Comparison of ENCODE assay signal across 15 cellular contexts in the genomic region with DNA sequence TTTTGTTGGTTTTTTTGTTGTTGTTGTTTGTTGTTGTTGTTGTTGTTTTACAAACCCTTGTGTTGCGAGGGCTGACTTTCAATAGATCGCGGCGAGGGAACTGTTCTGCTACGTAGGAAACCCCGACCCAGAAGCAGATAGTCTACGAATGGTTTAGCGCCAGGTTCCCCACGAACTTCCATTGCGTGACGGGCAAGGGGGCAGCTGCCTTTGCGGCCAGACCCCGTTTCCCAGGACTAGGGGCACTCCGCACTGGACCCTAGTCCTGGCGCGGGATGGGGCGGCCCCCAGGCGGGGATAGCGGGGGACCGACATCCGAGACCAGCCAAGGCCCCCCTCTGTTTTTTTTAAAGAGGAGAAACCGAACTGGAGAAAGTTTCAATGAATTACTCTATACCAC.
DNase-seq lines count a peak whose midpoint lies in the region; ATAC-seq and TF ChIP-seq lines count a peak whose summit lies in the region.
"Had no signal": no experiment of that assay in that cellular context is flagged by ENCODE, and none has a peak within 500 bp of the region (broad histone marks: within the 10 kb centered on the region; RNA-seq: fewer than 3 reads in every experiment).

No MANE protein-coding gene starts in this region.

- no peak overlapping the region for H3K4me2 ChIP-seq in H9 (ENCODE audit: insufficient read depth, insufficient read length, low read length)
- H3K4me2 ChIP-seq in neuronal stem cell (ENCODE audit: insufficient read depth, low read length, poor library complexity, severe bottlenecking): no peak overlapping the region

- H4K91ac ChIP-seq in H9 (ENCODE audit: insufficient read length, low read depth, low read length) (no peak overlapping the region), neuronal stem cell (ENCODE audit: low read depth, low read length, poor library complexity) (no peak overlapping the region)

- no peak overlapping the region for H4K5ac ChIP-seq in H9 (ENCODE audit: insufficient read length, low read depth, low read length)

- H3K27me3 Mint-ChIP-seq in H9 (ENCODE audit: low read depth): no peaks in the 10 kb centered on the region
- H3K27me3 Mint-ChIP-seq: CD4-positive, alpha-beta memory T cell had no signal

- no peak for DNase-seq in H9
- DNase-seq in coronary artery (ENCODE audit: low spot score): peak; percentile 57
- DNase-seq in neuronal stem cell (ENCODE audit: low spot score): no peak
- DNase-seq in stimulated activated CD4-positive, alpha-beta T cell treated with anti-CD3 and anti-CD28 coated beads, Interleukin-2, amount 100 ng/mL, for 24 hours: no peak
- DNase-seq in heart left ventricle: no peak
- DNase-seq in UCSD-AML1 (lab: John Stamatoyannopoulos, UW; ENCODE audit: unreplicated experiment): no peak
- no peak for DNase-seq in head of caudate nucleus
- DNase-seq: C1 segment of cervical spinal cord, Calu3, COR-L47, DMS79 treated with DMSO at 0.1 percent for 48 hours, GM23248, HCEC 1CT had no signal

- H3K79me1 ChIP-seq in H9 (ENCODE audit: insufficient read depth, low read depth, low read length, poor library complexity, severe bottlenecking) (no peaks in the 10 kb centered on the region), neuronal stem cell (ENCODE audit: low read depth, low read length) (no peaks in the 10 kb centered on the region)

- no peak for TF ChIP-seq CTCF in H9 (conservative IDR thresholded peaks at IDR 0.05)
- no peak for TF ChIP-seq CTCF in coronary artery (IDR thresholded peaks at IDR 0.05)
- no peak for TF ChIP-seq CTCF in heart left ventricle (IDR thresholded peaks at IDR 0.05)

- H3K36me3 ChIP-seq in neuronal stem cell (replicated peaks in 1 of 2; ENCODE audit: control insufficient read depth in 2 of 2, insufficient read depth in 2 of 2, low read length in 2 of 2) (no peaks in the 10 kb centered on the region), heart left ventricle (no peaks in the 10 kb centered on the region)

- no peak overlapping the region for H3K4me3 ChIP-seq in coronary artery
- H3K4me3 ChIP-seq in neuronal stem cell (ENCODE audit: low read length in 2 of 2): no peak overlapping the region
- H3K4me3 ChIP-seq in heart left ventricle: no peak overlapping the region
- H3K4me3 ChIP-seq: GM12878, GM23248 had no signal

- H3K79me2 ChIP-seq in H9 (ENCODE audit: insufficient read depth, low read length): no peaks in the 10 kb centered on the region

- H2BK12ac ChIP-seq in H9 (ENCODE audit: insufficient read length, low read depth, low read length): no peak overlapping the region
- H2BK12ac ChIP-seq in neuronal stem cell (ENCODE audit: low read length): no peak overlapping the region

- H3K27me3 ChIP-seq in H9 (ENCODE audit: insufficient read depth, low read length): no peaks in the 10 kb centered on the region
- no peaks in the 10 kb centered on the region for H3K27me3 ChIP-seq in neuronal stem cell (ENCODE audit: control insufficient read depth in 3 of 3, insufficient read depth in 3 of 3, low read depth in 1 of 3, low read length in 3 of 3)
- H3K27me3 ChIP-seq in heart left ventricle: no peaks in the 10 kb centered on the region

- H3K4me3 Mint-ChIP-seq in H9: no peak overlapping the region
- H3K4me3 Mint-ChIP-seq: CD4-positive, alpha-beta memory T cell had no signal

- H4K20me1 ChIP-seq in H9 (ENCODE audit: control insufficient read depth, insufficient read depth, insufficient read length): no peaks in the 10 kb centered on the region

- no peak overlapping the region for H2BK20ac ChIP-seq in H9 (ENCODE audit: low read depth, low read length, poor library complexity, severe bottlenecking)

- no peaks in the 10 kb centered on the region for H3K9me3 ChIP-seq in H9 (ENCODE audit: control insufficient read depth, low read depth, low read length)
- H3K9me3 ChIP-seq in neuronal stem cell (replicated peaks in 1 of 2; ENCODE audit: control insufficient read depth in 2 of 2, insufficient read depth in 1 of 2, low read depth in 1 of 2, low read length in 2 of 2): peaks cover 2% of the 10 kb centered on the region in 2 donors
- H3K9me3 ChIP-seq in heart left ventricle: no peaks in the 10 kb centered on the region

- ATAC-seq in heart left ventricle: no peak
- ATAC-seq: GM12878 had no signal

- H2AFZ ChIP-seq in H9 (ENCODE audit: low read length): no peak overlapping the region
- no peak overlapping the region for H2AFZ ChIP-seq in neuronal stem cell (ENCODE audit: low read length)
- H2AFZ ChIP-seq: GM23248 had no signal

- intact Hi-C loops in heart left ventricle (cut with DNase I) (no loop called here), head of caudate nucleus (cut with DNase I) (no loop called here)

- H3K27ac ChIP-seq in H9 (ENCODE audit: insufficient read length, low read depth, low read length): no peak overlapping the region
- no peak overlapping the region for H3K27ac ChIP-seq in coronary artery
- H3K27ac ChIP-seq in neuronal stem cell (replicated peaks; ENCODE audit: low read length): no peak overlapping the region
- no peak overlapping the region for H3K27ac ChIP-seq in heart left ventricle
- H3K27ac ChIP-seq: GM23248 had no signal

- no peak overlapping the region for H3K18ac ChIP-seq in H9 (ENCODE audit: insufficient read length, low read depth, low read length)
- peak overlapping the region; percentile 17 for H3K18ac ChIP-seq in neuronal stem cell (ENCODE audit: low read length)

- no peaks in the 10 kb centered on the region for H3K9me3 Mint-ChIP-seq in H9
- H3K9me3 Mint-ChIP-seq: CD4-positive, alpha-beta memory T cell had no signal

- H3K36me3 Mint-ChIP-seq in H9 (ENCODE audit: insufficient read depth in 1 of 3, low read depth in 3 of 3): no peaks in the 10 kb centered on the region
- H3K36me3 Mint-ChIP-seq: CD4-positive, alpha-beta memory T cell had no signal

- peak overlapping the region; percentile 47 for H3K14ac ChIP-seq in H9 (ENCODE audit: insufficient read depth, low read length)
- no peak overlapping the region for H3K14ac ChIP-seq in neuronal stem cell (ENCODE audit: low read length)

- no peak for TF ChIP-seq POLR2A in heart left ventricle (IDR thresholded peaks at IDR 0.05)

- no peaks in the 10 kb centered on the region for H3K23me2 ChIP-seq in H9 (ENCODE audit: insufficient read length, low read depth, low read length, poor library complexity, severe bottlenecking)

- H3K4me1 ChIP-seq in H9 (ENCODE audit: insufficient read depth, low read length) (no peaks in the 10 kb centered on the region), neuronal stem cell (ENCODE audit: control insufficient read depth in 2 of 2, insufficient read depth in 1 of 2, low read depth in 1 of 2, low read length in 2 of 2) (peaks cover 0 to 11% of the 10 kb centered on the region in 2 donors), heart left ventricle (peaks cover 0 to 7% (median 0%) of the 10 kb centered on the region in 12 donors)

- H3K4ac ChIP-seq in H9 (ENCODE audit: low read depth, low read length) (no peak overlapping the region), neuronal stem cell (ENCODE audit: low read length) (no peak overlapping the region)

- H3K56ac ChIP-seq in H9 (ENCODE audit: insufficient read length, low read depth, low read length): no peak overlapping the region

- H4K8ac ChIP-seq in H9 (replicated peaks; ENCODE audit: insufficient read length, low read depth, low read length) (no peak overlapping the region), neuronal stem cell (ENCODE audit: low read depth, low read length) (no peak overlapping the region)

- no peak overlapping the region for H3K23ac ChIP-seq in H9 (ENCODE audit: insufficient read length, low read depth, low read length)
- no peak overlapping the region for H3K23ac ChIP-seq in neuronal stem cell (ENCODE audit: low read depth, low read length, poor library complexity)

- no peak overlapping the region for H3K27ac Mint-ChIP-seq in H9
- H3K27ac Mint-ChIP-seq: CD4-positive, alpha-beta memory T cell had no signal

- H2BK15ac ChIP-seq in H9 (ENCODE audit: low read depth, low read length) (no peak overlapping the region), neuronal stem cell (ENCODE audit: low read length) (no peak overlapping the region)

- no peak overlapping the region for H2BK5ac ChIP-seq in H9 (ENCODE audit: insufficient read length, low read length)
- no peak overlapping the region for H2BK5ac ChIP-seq in neuronal stem cell (ENCODE audit: low read length)

- H2AK5ac ChIP-seq in H9 (ENCODE audit: insufficient read length, low read length) (no peak overlapping the region), neuronal stem cell (ENCODE audit: low read depth, low read length) (no peak overlapping the region)

- no peak overlapping the region for H3T11ph ChIP-seq in H9 (ENCODE audit: low read length)

- WGBS in H9 (ENCODE audit: extremely low coverage, insufficient read length, low lambda C conversion rate): no CpG with 5 or more reads among the region's 22 CpGs
- no CpG with 5 or more reads among the region's 22 CpGs for WGBS in neuronal stem cell (ENCODE audit: extremely low coverage in 2 of 2, insufficient read length in 2 of 2, insufficient replicate concordance in 1 of 2), 2 donors
- 92 to 94% (median 93%) methylated on average over 22 of the region's 22 CpGs for WGBS in heart left ventricle, 4 donors

- no peaks in the 10 kb centered on the region for H3K4me1 Mint-ChIP-seq in H9
- H3K4me1 Mint-ChIP-seq: CD4-positive, alpha-beta memory T cell had no signal

- H2BK120ac ChIP-seq in H9 (ENCODE audit: low read depth, low read length, poor library complexity, severe bottlenecking) (no peak overlapping the region), neuronal stem cell (ENCODE audit: low read depth, low read length) (no peak overlapping the region)

- H3K9ac ChIP-seq in H9 (ENCODE audit: extremely low read depth, insufficient read length, low read length) (no peak overlapping the region), neuronal stem cell (ENCODE audit: low read depth, low read length, poor library complexity) (no peak overlapping the region)
- H3K9ac ChIP-seq: GM23248 had no signal
